Comparison of ENCODE assay signal across 1 cellular context in the genomic region with DNA sequence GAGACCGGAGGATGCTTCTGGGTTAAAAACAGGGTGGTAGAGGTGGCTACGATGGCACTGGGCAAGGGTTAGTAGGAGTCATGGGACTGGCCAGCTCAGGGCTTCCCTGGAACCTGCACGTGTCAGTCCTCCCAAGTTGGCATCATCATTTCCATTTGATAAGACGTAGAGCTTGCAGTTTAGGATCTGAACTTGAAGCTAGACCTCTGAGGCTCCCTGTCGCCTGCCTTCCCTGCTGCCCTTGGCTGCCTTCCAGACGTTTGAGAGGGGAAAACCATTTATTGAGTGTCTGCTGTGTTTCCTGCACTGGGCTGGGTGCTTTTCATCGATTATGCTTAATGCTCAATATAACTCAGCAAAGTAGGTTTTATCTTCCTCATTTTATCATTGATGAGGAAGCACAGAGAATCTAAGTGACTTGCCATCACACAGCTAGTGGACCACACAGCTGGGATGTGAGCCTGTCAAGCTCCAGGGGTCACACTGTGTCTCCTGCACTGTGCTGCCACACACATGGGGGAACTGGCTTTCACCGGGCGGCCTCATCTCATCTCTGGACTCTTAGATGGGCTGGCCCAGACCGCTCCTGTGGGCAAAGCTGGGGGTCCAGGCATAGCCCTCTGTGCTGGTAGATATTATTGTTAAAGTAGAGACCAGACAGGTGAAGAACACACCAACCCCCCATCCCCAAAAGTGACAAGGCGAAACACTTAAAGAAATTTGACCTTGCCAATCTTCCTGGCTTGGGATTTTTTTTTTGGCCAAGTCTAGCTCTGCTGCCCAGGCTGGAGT.
A peak's percentile ranks its signal among the peaks of the same experiment; 100 is the strongest.
TF ChIP-seq lines count a peak whose summit lies in the region.

No MANE protein-coding gene starts in this region.

TF ChIP-seq in K562, 482 proteins besides CTCF, POLR2A, EP300 and RAD21:
- TF ChIP-seq CBX3 (IDR thresholded peaks at IDR 0.05; ENCODE audit: borderline replicate concordance in 1 of 2, low read length in 2 of 2) = no peak
- TF ChIP-seq ZNF263 (CRISPR knock-in tag; IDR thresholded peaks at IDR 0.05; ENCODE audit: borderline replicate concordance) = no peak
- TF ChIP-seq, protein P1, sequence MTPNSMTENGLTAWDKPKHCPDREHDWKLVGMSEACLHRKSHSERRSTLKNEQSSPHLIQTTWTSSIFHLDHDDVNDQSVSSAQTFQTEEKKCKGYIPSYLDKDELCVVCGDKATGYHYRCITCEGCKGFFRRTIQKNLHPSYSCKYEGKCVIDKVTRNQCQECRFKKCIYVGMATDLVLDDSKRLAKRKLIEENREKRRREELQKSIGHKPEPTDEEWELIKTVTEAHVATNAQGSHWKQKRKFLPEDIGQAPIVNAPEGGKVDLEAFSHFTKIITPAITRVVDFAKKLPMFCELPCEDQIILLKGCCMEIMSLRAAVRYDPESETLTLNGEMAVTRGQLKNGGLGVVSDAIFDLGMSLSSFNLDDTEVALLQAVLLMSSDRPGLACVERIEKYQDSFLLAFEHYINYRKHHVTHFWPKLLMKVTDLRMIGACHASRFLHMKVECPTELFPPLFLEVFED (CRISPR knock-in tag; conservative IDR thresholded peaks at IDR 0.05) = no peak
- TF ChIP-seq ZBTB7A (IDR thresholded peaks at IDR 0.05; ENCODE audit: borderline replicate concordance, control insufficient read depth, low read depth, low read length) = no peak
- TF ChIP-seq SRF (CRISPR knock-in tag; IDR thresholded peaks at IDR 0.05) = no peak
- TF ChIP-seq, protein P2, sequence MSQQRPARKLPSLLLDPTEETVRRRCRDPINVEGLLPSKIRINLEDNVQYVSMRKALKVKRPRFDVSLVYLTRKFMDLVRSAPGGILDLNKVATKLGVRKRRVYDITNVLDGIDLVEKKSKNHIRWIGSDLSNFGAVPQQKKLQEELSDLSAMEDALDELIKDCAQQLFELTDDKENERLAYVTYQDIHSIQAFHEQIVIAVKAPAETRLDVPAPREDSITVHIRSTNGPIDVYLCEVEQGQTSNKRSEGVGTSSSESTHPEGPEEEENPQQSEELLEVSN (IDR thresholded peaks at IDR 0.05; ENCODE audit: borderline replicate concordance in 1 of 2, extremely low read depth in 1 of 2, insufficient read depth in 1 of 2, insufficient read length in 1 of 2, low read depth in 1 of 2, low read length in 1 of 2, poor library complexity in 1 of 2, severe bottlenecking in 1 of 2) = no peak
- TF ChIP-seq LCOR (CRISPR knock-in tag; IDR thresholded peaks at IDR 0.05) = no peak
- TF ChIP-seq NFIC (IDR thresholded peaks at IDR 0.05) = peak; percentile 68
- no peak for TF ChIP-seq SRSF9 (IDR thresholded peaks at IDR 0.05; ENCODE audit: borderline replicate concordance, low read depth, low read length)
- TF ChIP-seq BRCA1 (IDR thresholded peaks at IDR 0.05) = no peak
- no peak for TF ChIP-seq BRCA1 (CRISPR knock-in tag; IDR thresholded peaks at IDR 0.05)
- TF ChIP-seq FIP1L1 (IDR thresholded peaks at IDR 0.05; ENCODE audit: low read depth, low read length, poor library complexity, severe bottlenecking) = no peak
- 0 out of 2 replicates have a peak, but pooled peaks have one; percentile 3 for TF ChIP-seq HDAC2 (IDR thresholded peaks at IDR 0.05)
- TF ChIP-seq, protein P3, sequence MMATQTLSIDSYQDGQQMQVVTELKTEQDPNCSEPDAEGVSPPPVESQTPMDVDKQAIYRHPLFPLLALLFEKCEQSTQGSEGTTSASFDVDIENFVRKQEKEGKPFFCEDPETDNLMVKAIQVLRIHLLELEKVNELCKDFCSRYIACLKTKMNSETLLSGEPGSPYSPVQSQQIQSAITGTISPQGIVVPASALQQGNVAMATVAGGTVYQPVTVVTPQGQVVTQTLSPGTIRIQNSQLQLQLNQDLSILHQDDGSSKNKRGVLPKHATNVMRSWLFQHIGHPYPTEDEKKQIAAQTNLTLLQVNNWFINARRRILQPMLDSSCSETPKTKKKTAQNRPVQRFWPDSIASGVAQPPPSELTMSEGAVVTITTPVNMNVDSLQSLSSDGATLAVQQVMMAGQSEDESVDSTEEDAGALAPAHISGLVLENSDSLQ (IDR thresholded peaks at IDR 0.05) = no peak
- TF ChIP-seq ZNF561 (CRISPR knock-in tag; conservative IDR thresholded peaks at IDR 0.05) = no peak
- TF ChIP-seq, protein P4, sequence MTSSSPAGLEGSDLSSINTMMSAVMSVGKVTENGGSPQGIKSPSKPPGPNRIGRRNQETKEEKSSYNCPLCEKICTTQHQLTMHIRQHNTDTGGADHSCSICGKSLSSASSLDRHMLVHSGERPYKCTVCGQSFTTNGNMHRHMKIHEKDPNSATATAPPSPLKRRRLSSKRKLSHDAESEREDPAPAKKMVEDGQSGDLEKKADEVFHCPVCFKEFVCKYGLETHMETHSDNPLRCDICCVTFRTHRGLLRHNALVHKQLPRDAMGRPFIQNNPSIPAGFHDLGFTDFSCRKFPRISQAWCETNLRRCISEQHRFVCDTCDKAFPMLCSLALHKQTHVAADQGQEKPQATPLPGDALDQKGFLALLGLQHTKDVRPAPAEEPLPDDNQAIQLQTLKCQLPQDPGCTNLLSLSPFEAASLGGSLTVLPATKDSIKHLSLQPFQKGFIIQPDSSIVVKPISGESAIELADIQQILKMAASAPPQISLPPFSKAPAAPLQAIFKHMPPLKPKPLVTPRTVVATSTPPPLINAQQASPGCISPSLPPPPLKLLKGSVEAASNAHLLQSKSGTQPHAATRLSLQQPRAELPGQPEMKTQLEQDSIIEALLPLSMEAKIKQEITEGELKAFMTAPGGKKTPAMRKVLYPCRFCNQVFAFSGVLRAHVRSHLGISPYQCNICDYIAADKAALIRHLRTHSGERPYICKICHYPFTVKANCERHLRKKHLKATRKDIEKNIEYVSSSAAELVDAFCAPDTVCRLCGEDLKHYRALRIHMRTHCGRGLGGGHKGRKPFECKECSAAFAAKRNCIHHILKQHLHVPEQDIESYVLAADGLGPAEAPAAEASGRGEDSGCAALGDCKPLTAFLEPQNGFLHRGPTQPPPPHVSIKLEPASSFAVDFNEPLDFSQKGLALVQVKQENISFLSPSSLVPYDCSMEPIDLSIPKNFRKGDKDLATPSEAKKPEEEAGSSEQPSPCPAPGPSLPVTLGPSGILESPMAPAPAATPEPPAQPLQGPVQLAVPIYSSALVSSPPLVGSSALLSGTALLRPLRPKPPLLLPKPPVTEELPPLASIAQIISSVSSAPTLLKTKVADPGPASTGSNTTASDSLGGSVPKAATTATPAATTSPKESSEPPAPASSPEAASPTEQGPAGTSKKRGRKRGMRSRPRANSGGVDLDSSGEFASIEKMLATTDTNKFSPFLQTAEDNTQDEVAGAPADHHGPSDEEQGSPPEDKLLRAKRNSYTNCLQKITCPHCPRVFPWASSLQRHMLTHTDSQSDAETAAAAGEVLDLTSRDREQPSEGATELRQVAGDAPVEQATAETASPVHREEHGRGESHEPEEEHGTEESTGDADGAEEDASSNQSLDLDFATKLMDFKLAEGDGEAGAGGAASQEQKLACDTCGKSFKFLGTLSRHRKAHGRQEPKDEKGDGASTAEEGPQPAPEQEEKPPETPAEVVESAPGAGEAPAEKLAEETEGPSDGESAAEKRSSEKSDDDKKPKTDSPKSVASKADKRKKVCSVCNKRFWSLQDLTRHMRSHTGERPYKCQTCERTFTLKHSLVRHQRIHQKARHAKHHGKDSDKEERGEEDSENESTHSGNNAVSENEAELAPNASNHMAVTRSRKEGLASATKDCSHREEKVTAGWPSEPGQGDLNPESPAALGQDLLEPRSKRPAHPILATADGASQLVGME (CRISPR knock-in tag; IDR thresholded peaks at IDR 0.05) = no peak
- TF ChIP-seq HDAC6 (IDR thresholded peaks at IDR 0.05; ENCODE audit: low read depth, low read length) = no peak
- TF ChIP-seq NCOA1 (IDR thresholded peaks at IDR 0.05; ENCODE audit: low read depth) = no peak
